Comparison of ENCODE assay signal across 8 cellular contexts in genomic region chr12:45170456-45171042, GRCh38. TPM values are rescaled to one million over a fixed set of nuclear protein-coding genes. Genes with fewer than 3 reads are reported as not detected.
DNase-seq lines count a peak whose midpoint lies in the region; ATAC-seq, FAIRE-seq and TF ChIP-seq lines count a peak whose summit lies in the region.

No MANE protein-coding gene starts in this region.

- H3K27ac ChIP-seq in Karpas-422 (ENCODE audit: low read length), result no peak overlapping the region
- H3K27ac ChIP-seq in osteoblast (ENCODE audit: low read depth, low read length), result no peak overlapping the region
- H3K27ac ChIP-seq in thyroid gland, result no peak overlapping the region

- H3K79me2 ChIP-seq in Karpas-422 (ENCODE audit: low read length), result no peaks in the 10 kb centered on the region
- H3K79me2 ChIP-seq in osteoblast (ENCODE audit: insufficient read depth, low read length), result no peaks in the 10 kb centered on the region

- H3K4me2 ChIP-seq in Karpas-422 (ENCODE audit: low read depth, low read length, poor library complexity, severe bottlenecking), result no peak overlapping the region
- H3K4me2 ChIP-seq in osteoblast (ENCODE audit: insufficient read depth, low read length), result no peak overlapping the region

- DNase-seq in AG20443 (ENCODE audit: low spot score) (peak; percentile 81), Karpas-422 (peak; percentile 87), SHP77 treated with DMSO at 0.1 percent for 48 hours (lab: John Stamatoyannopoulos, UW) (peak; percentile 42), frontal cortex (ENCODE audit: low spot score in 2 of 2) (peak; percentile 31 to 49), osteoblast (ENCODE audit: insufficient read length, low spot score, missing footprints) (peak; percentile 90), thyroid gland (peak; percentile 75 to 86)
- DNase-seq in activated T-helper 9 cell treated with anti-CD3 and anti-CD28 coated beads, Interleukin-2, amount 50 U/mL, for 16 hours (ENCODE audit: low read depth), result peak; percentile 65

- TF ChIP-seq POLR2A in thyroid gland (IDR thresholded peaks at IDR 0.05), result no peak

- no peaks in the 10 kb centered on the region for H3K36me3 ChIP-seq in Karpas-422 (ENCODE audit: insufficient read depth, low read length)
- H3K36me3 ChIP-seq in osteoblast (ENCODE audit: insufficient read depth, low read length), result no peaks in the 10 kb centered on the region
- H3K36me3 ChIP-seq in thyroid gland, result no peaks in the 10 kb centered on the region

- peak; percentile 96 for TF ChIP-seq CTCF in osteoblast (IDR thresholded peaks at IDR 0.05; ENCODE audit: extremely low read depth, low read depth, low read length)
- TF ChIP-seq CTCF in thyroid gland (IDR thresholded peaks at IDR 0.05), result peak; percentile 60 to 85 (median 74)

- H2AFZ ChIP-seq in Karpas-422 (ENCODE audit: low read length), result no peak overlapping the region
- H2AFZ ChIP-seq in osteoblast (ENCODE audit: low read length), result no peak overlapping the region

- FAIRE-seq in frontal cortex (lab: Jason Lieb, UNC), result no peak

- H4K20me1 ChIP-seq in Karpas-422 (ENCODE audit: insufficient read depth, low read depth, low read length), result no peaks in the 10 kb centered on the region
- no peaks in the 10 kb centered on the region for H4K20me1 ChIP-seq in osteoblast (ENCODE audit: insufficient read depth, low read length)

- no peak overlapping the region for H3K9ac ChIP-seq in Karpas-422 (ENCODE audit: low read length)

- no peaks in the 10 kb centered on the region for H3K9me3 ChIP-seq in Karpas-422 (ENCODE audit: low read length)
- H3K9me3 ChIP-seq in osteoblast (ENCODE audit: low read depth, low read length), result no peaks in the 10 kb centered on the region
- H3K9me3 ChIP-seq in thyroid gland, result no peaks in the 10 kb centered on the region

- H3K4me3 ChIP-seq in Karpas-422 (ENCODE audit: low read length) (no peak overlapping the region), osteoblast (ENCODE audit: insufficient read depth, low read length) (no peak overlapping the region), thyroid gland (replicated peaks in 1 of 3) (no peak overlapping the region)

- H3K27me3 ChIP-seq in Karpas-422 (ENCODE audit: low read length), result no peaks in the 10 kb centered on the region
- H3K27me3 ChIP-seq in osteoblast (ENCODE audit: insufficient read depth, low read length), result peaks cover 9% of the 10 kb centered on the region
- no peaks in the 10 kb centered on the region for H3K27me3 ChIP-seq in thyroid gland

- intact Hi-C loops in thyroid gland (cut with DNase I), result loop anchor here (5.0 kb wide), 1 partner anchor 217 kb away; no protein-coding TSS in a partner anchor

- peak; percentile 88 for ATAC-seq in GM19035 (IDR thresholded peaks at IDR 0.05; ENCODE audit: unreplicated experiment)

- WGBS in thyroid gland, 2 donors, result 47 to 55% methylated on average over 3 of the region's 3 CpGs

- no peaks in the 10 kb centered on the region for H3K9me2 ChIP-seq in Karpas-422 (replicated peaks; ENCODE audit: insufficient read depth, low read length)

- H3K4me1 ChIP-seq in Karpas-422 (ENCODE audit: low read length) (no peaks in the 10 kb centered on the region), osteoblast (ENCODE audit: insufficient read depth, low read length) (no peaks in the 10 kb centered on the region), thyroid gland (no peaks in the 10 kb centered on the region)

RNA-seq across cellular contexts. Expression of gene ANO6, which starts 45.3 kb away (rescaled TPM):
- total RNA-seq in Karpas-422 (2014; rRNA removed; shearing (Covaris generic); ENCODE audit: low replicate concordance), result 0.14 and 1.1 TPM in 2 replicates
- 9.4 TPM for total RNA-seq in frontal cortex
- total RNA-seq in osteoblast, result 49.9 and 53.3 TPM in 2 replicates
- total RNA-seq in thyroid gland, result 10 to 100 TPM; 37.3 to 61.1 (median 48.1) TPM

Comparison
In these comparisons a context has a peak if more than half of its experiments do, and no peak if none do; other contexts are left out.
1. DNase-seq: peak in every context shown above with its lines; median percentile 90 in osteoblast; 87 in Karpas-422; 81 in AG20443; 80 in thyroid gland; 65 in activated T-helper 9 cell treated with anti-CD3 and anti-CD28 coated beads, Interleukin-2, amount 50 U/mL, for 16 hours; 42 in SHP77 treated with DMSO at 0.1 percent for 48 hours; 40 in frontal cortex.